8 cellular contexts compared by ENCODE assay signal in genomic region chr19:52171321-52172169, GRCh38. TPM values are rescaled to one million over a fixed set of nuclear protein-coding genes. Genes with fewer than 3 reads are reported as not detected.
DNase-seq lines count a peak whose midpoint lies in the region; ATAC-seq, FAIRE-seq and TF ChIP-seq lines count a peak whose summit lies in the region.

ZNF836 (minus strand) TSS chr19:52171621; CDS start chr19:52168072, 3,549 bp downstream.

- no peaks in the 10 kb centered on the region for H3K27me3 ChIP-seq in liver (ENCODE audit: control insufficient read depth in 4 of 4, insufficient read depth in 4 of 4, low read length in 3 of 4)

- TF ChIP-seq RAD21 in liver (IDR thresholded peaks at IDR 0.05) = no peak

- peaks cover 0 to 9% (median 3%) of the 10 kb centered on the region in 4 donors for H3K9me3 ChIP-seq in liver (ENCODE audit: control insufficient read depth in 4 of 4, low read length in 3 of 4)

- peak within 1 kb of the TSS; percentile 73 to 79 for H3K27ac ChIP-seq in liver (ENCODE audit: low read depth in 1 of 2, low read length in 2 of 2)

- 9% methylated on average over 37 of the region's 37 CpGs for WGBS in liver

- peaks cover 0 to 11% (median 7%) of the 10 kb centered on the region in 4 donors for H3K4me1 ChIP-seq in liver (ENCODE audit: control insufficient read depth in 4 of 4, insufficient read depth in 4 of 4, low read length in 3 of 4)

- H3K36me3 ChIP-seq in liver (ENCODE audit: control insufficient read depth in 4 of 4, insufficient read depth in 3 of 4, low read depth in 1 of 4, low read length in 3 of 4) = peaks cover 0 to 17% (median 13%) of the 10 kb centered on the region in 4 donors

- ATAC-seq in HG03159 (IDR thresholded peaks at IDR 0.05; ENCODE audit: unreplicated experiment) = peak; percentile 72
- ATAC-seq in GM18907 (IDR thresholded peaks at IDR 0.05; ENCODE audit: unreplicated experiment) = no peak

- no peak for TF ChIP-seq CTCF in liver (IDR thresholded peaks at IDR 0.05; ENCODE audit: low read depth, low read length, missing input control)

- H3K9ac ChIP-seq in liver (ENCODE audit: low read depth in 1 of 2, low read length in 2 of 2) = peak within 1 kb of the TSS; percentile 90 to 95

- peak within 1 kb of the TSS; percentile 85 to 100 (median 97) for H3K4me3 ChIP-seq in liver (ENCODE audit: low read depth in 1 of 3, low read length in 3 of 3)

- TF ChIP-seq POLR2A in GM12891 (IDR thresholded peaks at IDR 0.05; ENCODE audit: low read depth, low read length) = no peak

- peak; percentile 91 for FAIRE-seq in GM12891 (lab: Jason Lieb, UNC)

- DNase-seq in GM12891 (ENCODE audit: insufficient read length, low spot score) (peak; percentile 80), NCI-H748 (lab: John Stamatoyannopoulos, UW; ENCODE audit: unreplicated experiment) (peak; percentile 95), dermis blood vessel endothelial cell (peak; percentile 77)
- peak; percentile 89 for DNase-seq in activated CD4-positive, alpha-beta T cell treated with anti-CD3 and anti-CD28 coated beads, Interleukin-2, amount 50 U/mL, for 1 hour
- DNase-seq in stimulated activated CD4-positive, alpha-beta T cell treated with anti-CD3 and anti-CD28 coated beads, Interleukin-2, amount 100 ng/mL, for 48 hours = peak; percentile 83 to 89

TF ChIP-seq in GM12891, 5 proteins besides CTCF, POLR2A, EP300 and RAD21:
- TF ChIP-seq TAF1 (IDR thresholded peaks at IDR 0.05; ENCODE audit: low read depth, low read length) (0 out of 2 replicates have a peak, but pooled peaks have one; percentile 20), POLR2AphosphoS5 (IDR thresholded peaks at IDR 0.05; ENCODE audit: low read depth, low read length) (no peak), POU2F2 (IDR thresholded peaks at IDR 0.05; ENCODE audit: low read depth, low read length) (no peak), PAX5 (IDR thresholded peaks at IDR 0.05; ENCODE audit: insufficient read depth, low read length, severe bottlenecking) (no peak)

TF ChIP-seq in liver, 16 proteins besides CTCF, POLR2A, EP300 and RAD21:
- TF ChIP-seq MAX (IDR thresholded peaks at IDR 0.05) (peak; percentile 12), GABPA (IDR thresholded peaks at IDR 0.05 in 1 of 2, conservative IDR thresholded peaks at IDR 0.05 in 1 of 2) (peak; percentile 41 to 90), SP1 (IDR thresholded peaks at IDR 0.05) (no peak), HNF4A (conservative IDR thresholded peaks at IDR 0.05) (no peak), FOXA2 (IDR thresholded peaks at IDR 0.05) (no peak), NR2F2 (IDR thresholded peaks at IDR 0.05) (no peak), JUND (IDR thresholded peaks at IDR 0.05) (no peak), HNF4G (IDR thresholded peaks at IDR 0.05) (no peak), EGR1 (IDR thresholded peaks at IDR 0.05; ENCODE audit: low read depth in 2 of 2) (no peak), ZBTB33 (IDR thresholded peaks at IDR 0.05) (no peak), ATF3 (IDR thresholded peaks at IDR 0.05) (no peak), REST (IDR thresholded peaks at IDR 0.05) (no peak), TAF1 (conservative IDR thresholded peaks at IDR 0.05) (peak; percentile 42), RXRA (IDR thresholded peaks at IDR 0.05) (no peak), YY1 (IDR thresholded peaks at IDR 0.05) (peak; percentile 17)

RNA-seq across cellular contexts. Expression of gene ZNF836, which starts in this region (rescaled TPM):
- 4.7 TPM for polyA plus RNA-seq in GM12891 (2012; ENCODE audit: low read depth, missing spikeins)
- 10.2 and 10.7 TPM in 2 replicates for total RNA-seq in dermis blood vessel endothelial cell
- total RNA-seq in liver = 1 to 10 TPM; 1.9 to 3.1 TPM
- 1 to 10 TPM in 1 of 2 donors, under 1 TPM in 1; 0.85 to 1.7 TPM for polyA plus RNA-seq in liver
